8 cellular contexts compared by ENCODE assay signal in genomic region chr19:17932485-17933338, GRCh38. TPM values are rescaled to one million over a fixed set of nuclear protein-coding genes. Genes with fewer than 3 reads are reported as not detected.
DNase-seq lines count a peak whose midpoint lies in the region; TF ChIP-seq lines count a peak whose summit lies in the region.

Gene CCDC124, plus strand, starts transcription at chr19:17933015. Its CDS starts 3,406 bp downstream, at chr19:17936421.

- intact Hi-C loops in Calu3 (cut with micrococcal nuclease; ENCODE audit: unreplicated experiment), result loop anchor here (2.0 kb wide), 1 partner anchor 62 kb away; the partner anchor contains the start of gene SLC5A5

- H3K36me3 ChIP-seq in endocrine pancreas (ENCODE audit: control insufficient read depth, insufficient read depth, low read length) (no peaks in the 10 kb centered on the region), mesodermal cell (ENCODE audit: control insufficient read depth, insufficient read depth, low read length) (peaks cover 6% of the 10 kb centered on the region)

- no peaks in the 10 kb centered on the region for H3K9me3 Mint-ChIP-seq in Calu3 (ENCODE audit: low read depth, unreplicated experiment)

- peak; percentile 62 for TF ChIP-seq CTCF in Calu3 (IDR thresholded peaks at IDR 0.05; ENCODE audit: unreplicated experiment)
- TF ChIP-seq CTCF in GM20000 (IDR thresholded peaks at IDR 0.05; ENCODE audit: extremely low read depth, missing control alignments), result peak; percentile 94

- H3K27me3 Mint-ChIP-seq in Calu3 (ENCODE audit: unreplicated experiment), result no peaks in the 10 kb centered on the region

- BruUV-seq in Calu3 (replicated peaks; lab: Mats Ljungman, UMichigan), result no TSS peak

- 0 to 1% methylated on average over 51 to 54 of the region's 64 CpGs for WGBS in mesodermal cell (ENCODE audit: insufficient coverage in 2 of 2), 2 experiments

- peaks cover 17% of the 10 kb centered on the region for H3K36me3 Mint-ChIP-seq in Calu3 (ENCODE audit: insufficient read depth, unreplicated experiment)

- H3K4me3 ChIP-seq in endocrine pancreas (ENCODE audit: control insufficient read depth, insufficient read depth, low read length), result peak within 1 kb of the TSS; percentile 60
- peak within 1 kb of the TSS; percentile 88 for H3K4me3 ChIP-seq in mesodermal cell (ENCODE audit: extremely low read depth, insufficient read depth, low read length, poor library complexity, severe bottlenecking)

- no peaks in the 10 kb centered on the region for H3K9me3 ChIP-seq in endocrine pancreas (ENCODE audit: control insufficient read depth, low read length)
- H3K9me3 ChIP-seq in mesodermal cell (ENCODE audit: control insufficient read depth, low read length), result no peaks in the 10 kb centered on the region

- CTCF ChIA-PET in Calu3 (lab: Charles Lee), result interaction anchor here (0.6 to 3.3 kb wide), 8 partner anchors 57 to 1922 kb away, joined by 3 to 87 read pairs (median 6); partner anchors contain the start of genes RPL18A and SLC5A5

- H3K27me3 ChIP-seq in endocrine pancreas (ENCODE audit: control insufficient read depth, insufficient read depth, low read length), result no peaks in the 10 kb centered on the region

- H3K27ac Mint-ChIP-seq in Calu3 (ENCODE audit: unreplicated experiment), result peak within 1 kb of the TSS; percentile 97

- H3K27ac ChIP-seq in mesodermal cell (ENCODE audit: low read depth, low read length, severe bottlenecking), result peak within 1 kb of the TSS; percentile 94

- H3K4me1 Mint-ChIP-seq in Calu3 (ENCODE audit: low read depth, unreplicated experiment), result peaks cover 8% of the 10 kb centered on the region

- H3K9ac ChIP-seq in endocrine pancreas (ENCODE audit: control insufficient read depth, insufficient read depth, low read length), result peak within 1 kb of the TSS; percentile 87

- peak within 1 kb of the TSS; percentile 93 for H3K4me3 Mint-ChIP-seq in Calu3 (ENCODE audit: low read depth, unreplicated experiment)

- H3K4me1 ChIP-seq in endocrine pancreas (ENCODE audit: control insufficient read depth, insufficient read depth, low read length), result no peaks in the 10 kb centered on the region
- no peaks in the 10 kb centered on the region for H3K4me1 ChIP-seq in mesodermal cell (ENCODE audit: control insufficient read depth, insufficient read depth, low read length, poor library complexity, severe bottlenecking)

- peak; percentile 90 for DNase-seq in Calu3
- DNase-seq in GM20000 (ENCODE audit: low spot score), result peak; percentile 93
- DNase-seq in HT-29 (ENCODE audit: low spot score), result peak; percentile 89
- DNase-seq in NOMO-1 (lab: John Stamatoyannopoulos, UW; ENCODE audit: unreplicated experiment in 2 of 2), result peak; percentile 90 to 92
- peak; percentile 81 to 85 (median 84) for DNase-seq in activated CD8-positive, alpha-beta memory T cell treated with anti-CD3 and anti-CD28 coated beads for 48 hours (ENCODE audit: low read depth in 2 of 3, low spot score in 2 of 3)
- peak; percentile 89 for DNase-seq in stimulated activated CD8-positive, alpha-beta memory T cell treated with anti-CD3 and anti-CD28 coated beads, Interleukin-15, amount 100 ng/mL, for 24 hours (ENCODE audit: low read depth)

RNA-seq across cellular contexts. Expression of gene CCDC124, which starts in this region (rescaled TPM):
- total RNA-seq in Calu3 (2022), result 51.1 and 53.4 TPM in 2 replicates
- total RNA-seq in HT-29 (2014; rRNA removed; shearing (Covaris generic)), result 77.2 and 85.3 TPM in 2 replicates
- polyA plus RNA-seq in mesodermal cell (2013, experiment 1 of 2), result 99.1 TPM
- polyA plus RNA-seq in mesodermal cell (2013, experiment 2 of 2), result 89.2 TPM

Comparison
In these comparisons a context has a peak if more than half of its experiments do, and no peak if none do; other contexts are left out.
1. Peak in every context shown above with its lines: DNase-seq, H3K4me3 ChIP-seq and H3K27ac ChIP-seq.